ENCODE assay signal across 34 cellular contexts in the genomic region with DNA sequence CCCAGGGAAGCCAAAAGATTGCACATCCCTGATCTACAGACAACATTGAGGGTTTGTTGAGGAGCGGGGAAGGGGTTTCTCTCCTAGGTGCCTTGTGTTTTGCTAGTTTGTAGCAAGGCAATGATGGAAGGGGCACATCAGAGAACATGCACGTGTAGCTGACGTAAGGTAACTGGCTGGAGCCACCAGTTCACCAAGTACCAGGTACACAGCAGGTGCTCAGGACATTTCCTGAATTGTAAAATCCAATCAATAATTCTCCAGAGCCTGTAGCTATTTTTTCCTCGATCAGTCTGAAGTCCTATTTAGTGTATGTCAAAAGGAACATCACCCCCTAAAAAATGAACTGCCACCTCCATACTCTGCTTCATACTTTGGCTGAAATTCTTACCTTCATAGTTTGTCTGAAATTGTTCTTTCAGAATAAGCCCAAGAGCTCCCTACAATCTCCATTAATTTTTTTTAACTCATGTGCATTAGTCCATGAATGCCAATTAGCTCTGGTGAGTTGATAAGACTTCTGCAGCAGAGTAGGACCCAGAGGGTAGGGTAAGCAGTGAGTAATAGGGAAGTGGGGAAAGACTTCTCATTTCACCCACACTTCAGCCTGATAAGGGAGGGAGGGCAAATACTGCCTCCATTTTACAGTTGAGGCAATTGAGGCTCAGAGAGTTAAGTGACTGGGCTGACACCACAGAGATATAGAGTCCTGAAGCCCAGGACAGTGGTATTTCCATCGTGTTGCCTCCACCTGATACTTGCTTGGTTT. TPM values are rescaled to one million over a fixed set of nuclear protein-coding genes. Genes with fewer than 3 reads are reported as not detected.
"Had no signal": no experiment of that assay in that cellular context is flagged by ENCODE, and none has a peak within 500 bp of the region (broad histone marks: within the 10 kb centered on the region; RNA-seq: fewer than 3 reads in every experiment).

No MANE protein-coding gene starts in this region.

- H3K4me3 ChIP-seq: ascending aorta, body of pancreas, MG63 had no signal

- H3K27ac ChIP-seq: ascending aorta, body of pancreas, RWPE1, VCaP had no signal

- H3K36me3 Mint-ChIP-seq: T-cell had no signal

- H3K4me3 Mint-ChIP-seq: activated CD4-positive, alpha-beta memory T cell treated with anti-CD3 and anti-CD28 coated beads for 36 hours; activated CD4-positive, alpha-beta T cell treated with anti-CD3 and anti-CD28 coated beads, Interleukin-2, amount 10 ng/mL, durations not matched to agents 7 days and 5 days; activated naive CD8-positive, alpha-beta T cell treated with anti-CD3 and anti-CD28 coated beads, Interleukin-2, amount 50 U/mL, for 24 hours; activated T-cell treated with anti-CD3 and anti-CD28 coated beads, Interleukin-2, amount 50 U/mL, for 4 hours; T-cell had no signal

- H3K4me1 ChIP-seq: ascending aorta had no signal

- H3K27me3 Mint-ChIP-seq: activated naive CD8-positive, alpha-beta T cell treated with anti-CD3 and anti-CD28 coated beads, Interleukin-2, amount 50 U/mL, for 24 hours had no signal

- H3K27me3 ChIP-seq: ascending aorta, body of pancreas, MG63 had no signal

- H3K27ac Mint-ChIP-seq: activated CD4-positive, alpha-beta memory T cell treated with anti-CD3 and anti-CD28 coated beads for 36 hours; activated CD4-positive, alpha-beta T cell treated with anti-CD3 and anti-CD28 coated beads, Interleukin-2, amount 10 ng/mL, durations not matched to agents 7 days and 5 days; activated naive CD4-positive, alpha-beta T cell treated with anti-CD3 and anti-CD28 coated beads, Interleukin-2, amount 50 U/mL, for 72 hours; activated naive CD8-positive, alpha-beta T cell treated with anti-CD3 and anti-CD28 coated beads, Interleukin-2, amount 50 U/mL, for 24 hours; T-cell had no signal

- H3K36me3 ChIP-seq: ascending aorta, MG63 had no signal

- ATAC-seq: activated naive CD4-positive, alpha-beta T cell treated with anti-CD3 and anti-CD28 coated beads, Interleukin-2, amount 50 U/mL, for 72 hours; activated naive CD8-positive, alpha-beta T cell treated with anti-CD3 and anti-CD28 coated beads, Interleukin-2, amount 50 U/mL, for 24 hours; activated T-cell treated with anti-CD3 and anti-CD28 coated beads, Interleukin-2, amount 50 U/mL, for 4 hours; body of pancreas; Panc1; T-cell had no signal

- H3K9me3 Mint-ChIP-seq: activated CD4-positive, alpha-beta memory T cell treated with anti-CD3 and anti-CD28 coated beads for 36 hours; T-cell had no signal

- H3K9me3 ChIP-seq: ascending aorta, body of pancreas, MG63 had no signal

- H3K4me1 Mint-ChIP-seq: activated CD4-positive, alpha-beta T cell treated with anti-CD3 and anti-CD28 coated beads, Interleukin-2, amount 10 ng/mL, durations not matched to agents 7 days and 5 days; activated naive CD8-positive, alpha-beta T cell treated with anti-CD3 and anti-CD28 coated beads, Interleukin-2, amount 50 U/mL, for 24 hours; T-cell had no signal

- DNase-seq: activated CD4-positive, alpha-beta memory T cell treated with anti-CD3 and anti-CD28 coated beads for 36 hours; activated CD4-positive, alpha-beta T cell treated with anti-CD3 and anti-CD28 coated beads, Interleukin-2, amount 10 ng/mL, durations not matched to agents 7 days and 5 days; activated CD4-positive, CD25-positive, alpha-beta regulatory T cell; activated CD8-positive, alpha-beta memory T cell treated with anti-CD3 and anti-CD28 coated beads for 24 hours; activated effector memory CD4-positive, alpha-beta T cell treated with anti-CD3 and anti-CD28 coated beads, Interleukin-2, amount 50 U/mL, for 16 hours; activated naive CD4-positive, alpha-beta T cell treated with Interleukin-2 at 50 U/mL for 16 hours; activated naive CD8-positive, alpha-beta T cell treated with anti-CD3 and anti-CD28 coated beads, Interleukin-2, amount 50 U/mL, for 24 hours; activated T-cell treated with anti-CD3 and anti-CD28 coated beads, Interleukin-2, amount 50 U/mL, for 4 hours; amniotic stem cell; central memory CD4-positive, alpha-beta T cell; KG1; MG63; NCI-H1092; NCI-H1417; NCI-H2029; NCI-H2107; NCI-H2171 treated with DMSO at 0.1 percent for 48 hours; NCI-H345; NCI-H510A; NCI-H69; NK-92 treated with Interleukin-12 subunit alpha and Interleukin-12 subunit beta, amount 100 ng/mL, for 24 hours; OCI-M1; Right ventricle myocardium superior; T-cell had no signal

RNA-seq across cellular contexts. Expression of a gene that starts 36.0 kb away (rescaled TPM):
- total RNA-seq: activated CD4-positive, alpha-beta memory T cell treated with anti-CD3 and anti-CD28 coated beads for 36 hours; activated CD4-positive, alpha-beta T cell treated with anti-CD3 and anti-CD28 coated beads, Interleukin-2, amount 10 ng/mL, durations not matched to agents 7 days and 5 days; activated naive CD4-positive, alpha-beta T cell treated with anti-CD3 and anti-CD28 coated beads, Interleukin-2, amount 50 U/mL, for 72 hours; body of pancreas; bronchial epithelial cell; chondrocyte; Right ventricle myocardium superior; SK-MEL-5; T-helper 2 cell treated with Interferon-gamma antibody and Interleukin-4, amounts not matched to agents 100 ng/mL and 5 ng/mL, for 36 hours had no signal
